Comparison of ENCODE assay signal across 1 cellular context in the genomic region with DNA sequence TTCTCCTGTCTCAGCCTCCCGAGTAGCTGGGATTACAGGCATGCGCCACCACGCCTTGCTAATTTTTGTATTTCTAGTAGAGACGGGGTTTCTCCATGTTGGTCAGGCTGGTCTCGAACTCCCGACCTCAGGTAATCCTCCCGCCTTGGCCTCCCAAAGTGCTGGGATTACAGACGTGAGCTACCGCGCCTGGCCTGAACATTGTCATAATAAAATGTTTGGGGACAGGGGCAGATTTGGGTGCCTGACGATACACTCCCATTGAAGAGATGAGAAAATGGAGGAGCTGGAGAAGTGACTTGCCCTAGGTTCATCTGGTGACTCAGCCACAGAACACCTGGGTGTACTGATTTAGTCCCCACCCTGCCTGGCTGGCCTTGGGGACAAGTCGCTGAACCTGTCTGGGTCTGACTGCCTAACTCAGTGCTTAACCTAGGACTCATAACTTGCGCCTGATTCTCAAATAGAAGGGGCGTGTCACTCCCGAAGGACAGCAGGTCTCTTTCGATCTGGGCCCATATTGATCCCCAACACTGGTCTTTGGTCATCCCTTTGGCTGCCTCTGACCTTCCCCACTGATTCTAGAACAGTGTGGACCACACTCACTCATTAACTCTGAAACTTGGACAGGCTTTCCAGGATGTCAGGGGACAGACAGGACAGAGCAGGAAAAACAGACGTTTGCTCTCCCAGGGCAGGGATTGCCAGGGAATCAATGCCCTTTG.
TF ChIP-seq lines count a peak whose summit lies in the region.

No MANE protein-coding gene starts in this region.

TF ChIP-seq in A549, 52 proteins besides CTCF, POLR2A, EP300 and RAD21 (continued from another document):
- TF ChIP-seq PBX3 (IDR thresholded peaks at IDR 0.05), result no peak
- TF ChIP-seq MYC (IDR thresholded peaks at IDR 0.05; ENCODE audit: borderline replicate concordance, low read length), result no peak
- no peak for TF ChIP-seq HDAC2 (IDR thresholded peaks at IDR 0.05)
TF ChIP-seq in A549: peak in this region for 0.
